ENCODE assay signal across 1 cellular context in genomic region chr17:61064087-61064951, GRCh38.
TF ChIP-seq lines count a peak whose summit lies in the region.

No MANE protein-coding gene starts in this region.

TF ChIP-seq in GM12878, 131 proteins besides CTCF, POLR2A, EP300 and RAD21:
- peak; percentile 69; the same call in 1 of the 2 replicates for TF ChIP-seq ZBTB40 (IDR thresholded peaks at IDR 0.05; ENCODE audit: borderline replicate concordance)
- TF ChIP-seq SPI1 (IDR thresholded peaks at IDR 0.05; ENCODE audit: borderline replicate concordance, insufficient read depth, low read depth, low read length) = no peak
- peak; percentile 79 for TF ChIP-seq JUNB (IDR thresholded peaks at IDR 0.05)
- peak; percentile 51; the same call in 1 of the 2 replicates for TF ChIP-seq MTA2 (IDR thresholded peaks at IDR 0.05; ENCODE audit: low read depth)
- no peak for TF ChIP-seq MAX (IDR thresholded peaks at IDR 0.05; ENCODE audit: low read depth, low read length)
- no peak for TF ChIP-seq HDAC2 (IDR thresholded peaks at IDR 0.05)
